In genomic region chr1:223683586-223684487, GRCh38 we compare ENCODE assay signal across 9 cellular contexts. TPM values are rescaled to one million over a fixed set of nuclear protein-coding genes. Genes with fewer than 3 reads are reported as not detected.
DNase-seq lines count a peak whose midpoint lies in the region; ATAC-seq and TF ChIP-seq lines count a peak whose summit lies in the region.
"Had no signal": no experiment of that assay in that cellular context is flagged by ENCODE, and none has a peak within 500 bp of the region (broad histone marks: within the 10 kb centered on the region; RNA-seq: fewer than 3 reads in every experiment).

No MANE protein-coding gene starts in this region.

- TF ChIP-seq CTCF in OCI-LY7 (conservative IDR thresholded peaks at IDR 0.05; ENCODE audit: low read length) = peak; percentile 80

- H3K9me3 ChIP-seq in OCI-LY7 (ENCODE audit: low read length) = no peaks in the 10 kb centered on the region

- no peaks in the 10 kb centered on the region for H3K79me2 ChIP-seq in OCI-LY7 (ENCODE audit: insufficient read depth, low read depth, low read length)

- DNase-seq in DMS79 (lab: John Stamatoyannopoulos, UW) (peak; percentile 67), OCI-LY7 (ENCODE audit: low spot score) (peak; percentile 37), head of caudate nucleus (peak; percentile 24 to 87 (median 68)), retina (peak; percentile 70)
- DNase-seq in Jurkat, Clone E6-1 (ENCODE audit: low read depth, low spot score) = peak; percentile 58
- DNase-seq in activated effector memory CD4-positive, alpha-beta T cell treated with Interleukin-2 at 50 U/mL for 16 hours = peak; percentile 21

- BruUV-seq in OCI-LY7 (replicated peaks; lab: Mats Ljungman, UMichigan) = no TSS peak

- intact Hi-C loops in OCI-LY7 (cut with micrococcal nuclease; ENCODE audit: unreplicated experiment) = loop anchor here (1.0 to 2.0 kb wide), 2 partner anchors 153 to 551 kb away; no protein-coding TSS in a partner anchor
- intact Hi-C loops in head of caudate nucleus (cut with DNase I) = loop anchor here (5.0 kb wide), 2 partner anchors 152 to 552 kb away; no protein-coding TSS in a partner anchor

- no peak overlapping the region for H3K4me3 ChIP-seq in Jurkat, Clone E6-1 (ENCODE audit: low read length)
- H3K4me3 ChIP-seq in OCI-LY7 (ENCODE audit: low read depth, low read length, poor library complexity, severe bottlenecking) = no peak overlapping the region
- H3K4me3 ChIP-seq: SK-N-MC had no signal

- no peaks in the 10 kb centered on the region for H3K4me1 ChIP-seq in OCI-LY7 (ENCODE audit: insufficient read depth, low read length, poor library complexity, severe bottlenecking)

- no peaks in the 10 kb centered on the region for H3K9me2 ChIP-seq in OCI-LY7 (ENCODE audit: insufficient read depth, low read length)

- POLR2A ChIA-PET in OCI-LY7 (lab: Charles Lee) = no interaction called here

- CTCF ChIA-PET in OCI-LY7 (lab: Charles Lee; ENCODE audit: unreplicated experiment) = no interaction called here

- no peaks in the 10 kb centered on the region; the same call in 1 of the 2 replicates for H4K20me1 ChIP-seq in OCI-LY7 (ENCODE audit: insufficient read depth, low read length)

- no peaks in the 10 kb centered on the region for H3K36me3 ChIP-seq in OCI-LY7 (ENCODE audit: insufficient read depth, low read length)

- ATAC-seq in HG02763 (IDR thresholded peaks at IDR 0.05; ENCODE audit: unreplicated experiment) (no peak), HG02884 (IDR thresholded peaks at IDR 0.05; ENCODE audit: unreplicated experiment) (no peak)

- no peak overlapping the region for H3K4me2 ChIP-seq in OCI-LY7 (ENCODE audit: low read length)

- H3K27ac ChIP-seq in OCI-LY7 (ENCODE audit: low read depth, low read length, poor library complexity, severe bottlenecking) = no peak overlapping the region
- H3K27ac ChIP-seq: SK-N-MC had no signal

- no peak overlapping the region for H2AFZ ChIP-seq in OCI-LY7 (ENCODE audit: low read length)

RNA-seq across cellular contexts. Expression of gene CAPN8, which starts 18.3 kb away (rescaled TPM):
- not detected for polyA plus RNA-seq in Jurkat, Clone E6-1 (2012; ENCODE audit: insufficient read depth, insufficient read length)
- not detected in 2 replicates for total RNA-seq in OCI-LY7 (2014; rRNA removed; shearing (Covaris generic))
- total RNA-seq in OCI-LY7 (2022) = not detected in 2 replicates

RNA-seq across cellular contexts. Expression of gene CAPN2, which starts 28.5 kb away (rescaled TPM):
- not detected for polyA plus RNA-seq in Jurkat, Clone E6-1 (2012; ENCODE audit: insufficient read depth, insufficient read length)
- total RNA-seq in OCI-LY7 (2014; rRNA removed; shearing (Covaris generic)) = not detected in 2 replicates
- 0.52 TPM in 1 of 2 replicates, not detected in the other for total RNA-seq in OCI-LY7 (2022)
